Comparison of ENCODE assay signal across 8 cellular contexts in the genomic region with DNA sequence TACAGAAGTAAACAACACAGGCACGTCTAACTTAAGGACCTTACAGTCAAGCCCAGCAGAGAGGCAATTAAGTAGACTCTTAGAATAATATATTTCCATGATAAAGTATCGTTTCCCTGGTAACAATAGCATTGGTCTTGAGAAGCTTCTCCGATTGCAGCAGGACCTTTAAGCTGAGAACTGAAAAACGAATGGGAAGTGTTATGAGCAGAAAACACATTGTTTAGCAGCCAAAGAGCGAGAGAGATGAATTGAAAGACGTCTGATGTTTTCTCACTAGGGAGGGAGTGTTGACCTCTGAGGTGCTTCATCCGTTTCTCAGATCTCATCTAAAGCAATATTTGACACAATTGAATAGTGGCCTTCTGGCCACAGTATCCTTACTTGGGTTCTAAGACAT. TPM values are rescaled to one million over a fixed set of nuclear protein-coding genes. Genes with fewer than 3 reads are reported as not detected.
DNase-seq lines count a peak whose midpoint lies in the region; ATAC-seq and TF ChIP-seq lines count a peak whose summit lies in the region.

No MANE protein-coding gene starts in this region.

- no peaks in the 10 kb centered on the region for H3K27me3 ChIP-seq in heart left ventricle
- H3K27me3 ChIP-seq in lung (ENCODE audit: control insufficient read depth, insufficient read depth) = no peaks in the 10 kb centered on the region

- ATAC-seq in heart left ventricle (no peak), Right ventricle myocardium inferior (no peak), lung (ENCODE audit: insufficient read depth, low FRiP score) (no peak), HG03565 (IDR thresholded peaks at IDR 0.05; ENCODE audit: unreplicated experiment) (no peak)

- WGBS in heart left ventricle, 4 donors = 8 to 10% (median 9%) methylated on average over 7 of the region's 7 CpGs
- 5 to 9% methylated on average over 7 of the region's 7 CpGs for WGBS in lung, 2 donors
- WGBS in urinary bladder = 6% methylated on average over 7 of the region's 7 CpGs

- H3K4me1 ChIP-seq in heart left ventricle = peaks cover 3 to 44% (median 23%) of the 10 kb centered on the region in 12 donors
- H3K4me1 ChIP-seq in lung (ENCODE audit: control insufficient read depth in 2 of 2, insufficient read depth in 2 of 2, low read length in 2 of 2) = peaks cover 3 to 17% of the 10 kb centered on the region in 2 donors
- peaks cover 4% of the 10 kb centered on the region for H3K4me1 ChIP-seq in urinary bladder (ENCODE audit: insufficient read depth)

- no peak for TF ChIP-seq POLR2A in heart left ventricle (IDR thresholded peaks at IDR 0.05)

- H3K27ac ChIP-seq in heart left ventricle = peak overlapping the region in 5 of 12 donors; percentile 97 to 99 (median 99)
- no peak overlapping the region for H3K27ac ChIP-seq in lung (ENCODE audit: low read depth in 1 of 2, low read length in 1 of 2)
- no peak overlapping the region for H3K27ac ChIP-seq in urinary bladder (ENCODE audit: low read depth)

- H3K9me3 ChIP-seq in heart left ventricle (no peaks in the 10 kb centered on the region), lung (ENCODE audit: control insufficient read depth in 2 of 2, insufficient read depth in 1 of 2, low read length in 1 of 2) (no peaks in the 10 kb centered on the region)

- H3K4me3 ChIP-seq in heart left ventricle (peak overlapping the region; percentile 64 to 93 (median 83)), astrocyte of the spinal cord (ENCODE audit: low read depth, low read length) (peak overlapping the region; percentile 97), lung (peak overlapping the region; percentile 79), urinary bladder (ENCODE audit: low read depth, low read length) (peak overlapping the region; percentile 83)

- TF ChIP-seq CTCF in heart left ventricle (IDR thresholded peaks at IDR 0.05) (no peak), astrocyte of the spinal cord (IDR thresholded peaks at IDR 0.05; ENCODE audit: low read depth, low read length) (no peak), lung (IDR thresholded peaks at IDR 0.05; ENCODE audit: control extremely low read depth, extremely low read depth) (no peak)

- in situ Hi-C loops in astrocyte of the spinal cord (cut with HindIII; ENCODE audit: low sequenced_read_pairs) = no loop called here

- DNase-seq in heart left ventricle = no peak
- no peak for DNase-seq in Right ventricle myocardium inferior (ENCODE audit: missing footprints)
- DNase-seq in astrocyte of the spinal cord (ENCODE audit: low read depth, low spot score) = no peak
- no peak for DNase-seq in lung (ENCODE audit: low spot score)
- no peak for DNase-seq in stimulated activated CD4-positive, alpha-beta T cell treated with anti-CD3 and anti-CD28 coated beads, Interleukin-12 subunit alpha, Interleukin-12 subunit beta, amount 100 ng/mL, for 4 hours
- no peak for DNase-seq in NCI-H82 (lab: John Stamatoyannopoulos, UW)

- peaks cover 0 to 26% (median 5%) of the 10 kb centered on the region in 9 donors for H3K36me3 ChIP-seq in heart left ventricle
- H3K36me3 ChIP-seq in lung (ENCODE audit: control insufficient read depth in 2 of 2, insufficient read depth in 2 of 2, low read length in 2 of 2) = peaks cover 2 to 7% of the 10 kb centered on the region in 2 donors
- H3K36me3 ChIP-seq in urinary bladder (ENCODE audit: insufficient read depth) = no peaks in the 10 kb centered on the region

- intact Hi-C loops in heart left ventricle (cut with DNase I) = loop anchor here in 7 of 10 donors (5.0 to 10.0 kb wide), 5 partner anchors 120 to 295 kb away; partner anchors contain the start of genes MRPS10 (in 3 of the 7) and TOMM6 (in 3 of the 7)
- intact Hi-C loops in Right ventricle myocardium inferior (cut with DNase I) = no loop called here

RNA-seq across cellular contexts. Expression of gene BYSL, which starts 0.9 kb away (rescaled TPM):
- total RNA-seq in heart left ventricle = 10 to 100 TPM in 4 of 9 donors, 1 to 10 TPM in 5; 4.5 to 15.3 (median 9.2) TPM
- polyA plus RNA-seq in heart left ventricle = 10 to 100 TPM in 1 of 2 donors, 1 to 10 TPM in 1; 5.0 to 26.3 TPM
- 9.6 TPM for total RNA-seq in Right ventricle myocardium inferior
- total RNA-seq in lung = 10 to 100 TPM in 1 of 2 donors, 1 to 10 TPM in 1; 9.9 to 19.7 TPM
- polyA plus RNA-seq in lung = 10 to 100 TPM in 1 of 2 donors, 1 to 10 TPM in 1; 8.8 to 20.4 TPM
- 8.7 TPM for total RNA-seq in urinary bladder
- polyA plus RNA-seq in urinary bladder = 15.4 TPM

RNA-seq across cellular contexts. Expression of gene MED20, which starts 1.2 kb away (rescaled TPM):
- 10 to 100 TPM; 13.5 to 25.5 (median 16.9) TPM for total RNA-seq in heart left ventricle
- polyA plus RNA-seq in heart left ventricle = 10 to 100 TPM in 1 of 2 donors, 1 to 10 TPM in 1; 9.3 to 18.5 TPM
- 22.9 TPM for total RNA-seq in Right ventricle myocardium inferior
- 10 to 100 TPM; 20.2 to 20.4 TPM for total RNA-seq in lung
- polyA plus RNA-seq in lung = 10 to 100 TPM in 1 of 2 donors, 1 to 10 TPM in 1; 7.0 to 10.1 TPM
- total RNA-seq in urinary bladder = 22.5 TPM
- polyA plus RNA-seq in urinary bladder = 15.6 TPM

RNA-seq across cellular contexts. Expression of gene CCND3, which starts 19.5 kb away (rescaled TPM):
- total RNA-seq in heart left ventricle = 100 to 1,000 TPM in 2 of 9 donors, 10 to 100 TPM in 7; 33.9 to 116 (median 46.2) TPM
- 10 to 100 TPM; 47.1 to 78.1 TPM for polyA plus RNA-seq in heart left ventricle
- 51.5 TPM for total RNA-seq in Right ventricle myocardium inferior
- total RNA-seq in lung = 100 to 1,000 TPM; 124 to 192 TPM
- 100 to 1,000 TPM; 120 to 221 TPM for polyA plus RNA-seq in lung
- total RNA-seq in urinary bladder = 18.1 TPM
- 98.9 TPM for polyA plus RNA-seq in urinary bladder

RNA-seq across cellular contexts. Expression of gene USP49, which starts 27.0 kb away (rescaled TPM):
- total RNA-seq in heart left ventricle (1 to 10 TPM; 1.2 to 3.4 (median 2.4) TPM), Right ventricle myocardium inferior (2.0 TPM), lung (1 to 10 TPM; 4.9 to 8.6 TPM), urinary bladder (4.9 TPM)
- polyA plus RNA-seq in heart left ventricle (1 to 10 TPM in 1 of 2 donors, under 1 TPM in 1; 0.87 to 1.1 TPM), lung (1 to 10 TPM; 1.8 to 2.3 TPM), urinary bladder (2.3 TPM)
